ENCODE assay signal across 21 cellular contexts in genomic region chr11:112394304-112394703, GRCh38.
"Had no signal": no experiment of that assay in that cellular context is flagged by ENCODE, and none has a peak within 500 bp of the region (broad histone marks: within the 10 kb centered on the region; RNA-seq: fewer than 3 reads in every experiment).

No MANE protein-coding gene starts in this region.

- H3K36me3 ChIP-seq: MG63, SJCRH30 had no signal

- H3K27me3 ChIP-seq: MG63, SJCRH30 had no signal

- ATAC-seq: HepG2, Panc1, SK-N-SH treated with all-trans-retinoic acid at 6 μM for 48 hours had no signal

- H3K9me3 ChIP-seq: MG63, SJCRH30 had no signal

- DNase-seq: IMR-90, Karpas-422, KG1, MG63, NCI-H1436 treated with DMSO at 0.1 percent for 48 hours, NCI-H1694, NCI-H187 treated with DMSO at 0.1 percent for 48 hours, NCI-H2029 treated with DMSO at 0.1 percent for 48 hours, NCI-H2107, NCI-H2171 treated with DMSO at 0.1 percent for 48 hours, NCI-H345, NCI-H446 treated with DMSO at 0.1 percent for 48 hours, NCI-H510A treated with DMSO at 0.1 percent for 48 hours, NCI-H526, NCI-H82, SHP77, SJCRH30 had no signal

- H3K4me1 ChIP-seq: SJCRH30 had no signal

- H3K27ac ChIP-seq: RWPE1, SJCRH30 had no signal

- H3K4me3 ChIP-seq: MG63, SJCRH30 had no signal
